In genomic region chr7:137987563-137987962, GRCh38 we compare ENCODE assay signal across 16 cellular contexts. TPM values are rescaled to one million over a fixed set of nuclear protein-coding genes. Genes with fewer than 3 reads are reported as not detected.
DNase-seq lines count a peak whose midpoint lies in the region; ATAC-seq, FAIRE-seq and TF ChIP-seq lines count a peak whose summit lies in the region.
"Had no signal": no experiment of that assay in that cellular context is flagged by ENCODE, and none has a peak within 500 bp of the region (broad histone marks: within the 10 kb centered on the region; RNA-seq: fewer than 3 reads in every experiment).

No MANE protein-coding gene starts in this region.

- TF ChIP-seq EP300 in HepG2 (IDR thresholded peaks at IDR 0.05; ENCODE audit: low read depth in 2 of 2, low read length in 2 of 2) (no peak), HepG2 (CRISPR knock-in tag; IDR thresholded peaks at IDR 0.05; ENCODE audit: borderline replicate concordance) (no peak)

- peaks cover 97% of the 10 kb centered on the region for H3K79me2 ChIP-seq in HepG2 (ENCODE audit: insufficient read depth, low read length)

- no peak for FAIRE-seq in HepG2 (lab: Jason Lieb, UNC)
- FAIRE-seq: bronchial epithelial cell had no signal

- H3K27me3 ChIP-seq in HepG2 (ENCODE audit: control insufficient read depth in 1 of 2, insufficient read depth in 2 of 2, low read length in 2 of 2) (no peaks in the 10 kb centered on the region), right lobe of liver (no peaks in the 10 kb centered on the region), esophagus squamous epithelium (no peaks in the 10 kb centered on the region), gastrocnemius medialis (no peaks in the 10 kb centered on the region)

- TF ChIP-seq POLR2A in HepG2 (IDR thresholded peaks at IDR 0.05; ENCODE audit: insufficient read depth in 1 of 2, low read depth in 2 of 2, low read length in 2 of 2) (no peak), right lobe of liver (IDR thresholded peaks at IDR 0.05) (no peak), esophagus squamous epithelium (IDR thresholded peaks at IDR 0.05) (no peak), gastrocnemius medialis (IDR thresholded peaks at IDR 0.05) (no peak)

- TF ChIP-seq RAD21 in HepG2 (CRISPR knock-in tag; IDR thresholded peaks at IDR 0.05) = no peak

- DNase-seq in HepG2 (ENCODE audit: low spot score) = no peak
- DNase-seq in right lobe of liver = no peak
- no peak for DNase-seq in esophagus squamous epithelium (lab: John Stamatoyannopoulos, UW)
- DNase-seq in gastrocnemius medialis = no peak
- no peak for DNase-seq in C1 segment of cervical spinal cord (lab: John Stamatoyannopoulos, UW)
- no peak for DNase-seq in SK-N-DZ (ENCODE audit: low spot score)
- DNase-seq: activated B cell treated with CpG ODN at 0.5 μM for 24 hours; GOT3; islet precursor cell; KBM-7; mucosa of descending colon; NCI-H345; stimulated activated CD8-positive, alpha-beta memory T cell treated with anti-CD3 and anti-CD28 coated beads, Interleukin-4, amount 100 ng/mL, for 48 hours had no signal

- no peak overlapping the region for H3K4me3 ChIP-seq in HepG2 (replicated peaks in 1 of 3; ENCODE audit: insufficient read depth in 1 of 3, low read depth in 2 of 3, low read length in 3 of 3)
- no peak overlapping the region for H3K4me3 ChIP-seq in right lobe of liver
- no peak overlapping the region for H3K4me3 ChIP-seq in esophagus squamous epithelium
- H3K4me3 ChIP-seq in gastrocnemius medialis = no peak overlapping the region
- H3K4me3 ChIP-seq: mucosa of descending colon had no signal

- H3K27ac ChIP-seq in HepG2 (ENCODE audit: extremely low read length, insufficient read depth, low read length) = peak overlapping the region; percentile 59
- no peak overlapping the region for H3K27ac ChIP-seq in right lobe of liver
- H3K27ac ChIP-seq in esophagus squamous epithelium = peak overlapping the region in 3 of 4 donors; percentile 70 to 83 (median 81)
- peak overlapping the region; percentile 13 to 69 (median 56) for H3K27ac ChIP-seq in gastrocnemius medialis

- intact Hi-C loops in HepG2 (cut with micrococcal nuclease; ENCODE audit: unreplicated experiment) (no loop called here), right lobe of liver (cut with DNase I) (no loop called here), esophagus squamous epithelium (cut with DNase I) (no loop called here), gastrocnemius medialis (cut with DNase I; ENCODE audit: low total_unique reads) (no loop called here)

- H3K9me3 ChIP-seq in HepG2 (ENCODE audit: low read length) (peaks cover 4% of the 10 kb centered on the region; the same call in 1 of the 2 replicates), right lobe of liver (no peaks in the 10 kb centered on the region), esophagus squamous epithelium (peaks cover 0 to 4% (median 0%) of the 10 kb centered on the region in 3 donors), gastrocnemius medialis (no peaks in the 10 kb centered on the region)
- H3K9me3 ChIP-seq: mucosa of descending colon had no signal

- BruUV-seq in HepG2 (replicated peaks; lab: Mats Ljungman, UMichigan) = no TSS peak

- peaks cover 6% of the 10 kb centered on the region for H4K20me1 ChIP-seq in HepG2 (ENCODE audit: insufficient read depth, low read length)

- TF ChIP-seq CTCF in HepG2 (CRISPR knock-in tag; IDR thresholded peaks at IDR 0.05) = no peak
- TF ChIP-seq CTCF in right lobe of liver (IDR thresholded peaks at IDR 0.05) = no peak
- TF ChIP-seq CTCF in esophagus squamous epithelium (IDR thresholded peaks at IDR 0.05) = no peak
- TF ChIP-seq CTCF in gastrocnemius medialis (IDR thresholded peaks at IDR 0.05 in 4 of 5, conservative IDR thresholded peaks at IDR 0.05 in 1 of 5) = no peak

- POLR2A ChIA-PET in HepG2 (lab: Yijun Ruan, JAX) = interaction anchor here (1.4 to 2.6 kb wide), 2 partner anchors 14 to 39 kb away, joined by 7 to 14 read pairs; partner anchors contain the start of gene CREB3L2

- peaks cover 100% of the 10 kb centered on the region for H3K4me1 ChIP-seq in HepG2 (ENCODE audit: insufficient read depth, low read length)
- peaks cover 0 to 36% (median 19%) of the 10 kb centered on the region in 4 donors for H3K4me1 ChIP-seq in right lobe of liver
- H3K4me1 ChIP-seq in esophagus squamous epithelium = peaks cover 20 to 90% (median 59%) of the 10 kb centered on the region in 3 donors
- peaks cover 41 to 80% of the 10 kb centered on the region in 2 donors for H3K4me1 ChIP-seq in gastrocnemius medialis

- ATAC-seq in HepG2 (no peak), right lobe of liver (no peak), gastrocnemius medialis (no peak), GM19328 (IDR thresholded peaks at IDR 0.05; ENCODE audit: unreplicated experiment) (no peak), GM21423 (IDR thresholded peaks at IDR 0.05; ENCODE audit: unreplicated experiment) (no peak)

- peaks cover 4 to 16% of the 10 kb centered on the region in 2 experiments for H3K36me3 ChIP-seq in HepG2 (replicated peaks in 1 of 2; ENCODE audit: control insufficient read depth in 1 of 2, insufficient read depth in 2 of 2, low read length in 2 of 2)
- no peaks in the 10 kb centered on the region for H3K36me3 ChIP-seq in right lobe of liver
- no peaks in the 10 kb centered on the region for H3K36me3 ChIP-seq in esophagus squamous epithelium
- no peaks in the 10 kb centered on the region for H3K36me3 ChIP-seq in gastrocnemius medialis

- in situ Hi-C loops in HepG2 (cut with HindIII; ENCODE audit: extremely low pct_ligation_motif_present, low pct_unique_long_range_greater_than_20kb) = no loop called here
- in situ Hi-C loops in gastrocnemius medialis (cut with MboI; ENCODE audit: low sequenced_read_pairs in 4 of 4) = no loop called here

- CTCF ChIA-PET in HepG2 (lab: Yijun Ruan, JAX; ENCODE audit: low intra/inter-chr PET ratio, low total read pairs) = no interaction called here

- WGBS in HepG2 (ENCODE audit: low lambda C conversion rate) = 85% methylated on average over 5 of the region's 5 CpGs
- WGBS in right lobe of liver (ENCODE audit: insufficient coverage, low coverage, low lambda C conversion rate, missing lambda C conversion rate) = 80% methylated on average over 5 of the region's 5 CpGs
- WGBS in esophagus squamous epithelium, 2 donors = 78 to 82% methylated on average over 4 to 5 of the region's 5 CpGs

- H3K9ac ChIP-seq in HepG2 (ENCODE audit: insufficient read depth, low read depth, low read length) = no peak overlapping the region

- no peak overlapping the region for H2AFZ ChIP-seq in HepG2 (ENCODE audit: low read length)

- H3K4me2 ChIP-seq in HepG2 (ENCODE audit: low read depth, low read length) = peak overlapping the region; percentile 65

TF ChIP-seq in HepG2, 621 proteins besides CTCF, POLR2A, EP300 and RAD21 (continues in another document):
- no peak for TF ChIP-seq ZFAT (CRISPR knock-in tag; conservative IDR thresholded peaks at IDR 0.05)
- TF ChIP-seq, protein P1, sequence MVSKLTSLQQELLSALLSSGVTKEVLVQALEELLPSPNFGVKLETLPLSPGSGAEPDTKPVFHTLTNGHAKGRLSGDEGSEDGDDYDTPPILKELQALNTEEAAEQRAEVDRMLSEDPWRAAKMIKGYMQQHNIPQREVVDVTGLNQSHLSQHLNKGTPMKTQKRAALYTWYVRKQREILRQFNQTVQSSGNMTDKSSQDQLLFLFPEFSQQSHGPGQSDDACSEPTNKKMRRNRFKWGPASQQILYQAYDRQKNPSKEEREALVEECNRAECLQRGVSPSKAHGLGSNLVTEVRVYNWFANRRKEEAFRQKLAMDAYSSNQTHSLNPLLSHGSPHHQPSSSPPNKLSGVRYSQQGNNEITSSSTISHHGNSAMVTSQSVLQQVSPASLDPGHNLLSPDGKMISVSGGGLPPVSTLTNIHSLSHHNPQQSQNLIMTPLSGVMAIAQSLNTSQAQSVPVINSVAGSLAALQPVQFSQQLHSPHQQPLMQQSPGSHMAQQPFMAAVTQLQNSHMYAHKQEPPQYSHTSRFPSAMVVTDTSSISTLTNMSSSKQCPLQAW (CRISPR knock-in tag; IDR thresholded peaks at IDR 0.05) = 0 out of 2 replicates have a peak, but pooled peaks have one; percentile 0

RNA-seq across cellular contexts. Expression of gene CREB3L2, which starts 14.3 kb away (rescaled TPM):
- 22.1 and 26.6 TPM in 2 replicates for total RNA-seq in HepG2 (2016; rRNA removed; fragmentation: Illumina TruSeq; extraction: Trizol)
- 6.5 and 8.8 TPM in 2 replicates for total RNA-seq in HepG2 (2016; cell fraction: cytosol; rRNA removed; fragmentation: Illumina TruSeq; extraction: Trizol; ENCODE audit: low read depth)
- total RNA-seq in HepG2 (2016; cell fraction: insoluble cytoplasmic fraction; rRNA removed; fragmentation: Illumina TruSeq; extraction: Trizol) = 21.4 and 26.4 TPM in 2 replicates
- 14.1 and 14.5 TPM in 2 replicates for total RNA-seq in HepG2 (2016; cell fraction: membrane; rRNA removed; fragmentation: Illumina TruSeq; extraction: Trizol)
- total RNA-seq in HepG2 (2016; cell fraction: nucleus; rRNA removed; fragmentation: Illumina TruSeq; extraction: Trizol) = 53.5 and 54.7 TPM in 2 replicates
- polyA plus RNA-seq in HepG2 (2011; rRNA removed) = 39.0 and 41.1 TPM in 2 replicates
- 26.0 and 30.9 TPM in 2 replicates for polyA plus RNA-seq in HepG2 (2011; cell fraction: cytosol; rRNA removed)
- polyA plus RNA-seq in HepG2 (2011; cell fraction: nucleus; rRNA removed) = 36.5 and 47.2 TPM in 2 replicates
- 22.8 and 35.4 TPM in 2 replicates for polyA plus RNA-seq in HepG2 (2012)
- polyA plus RNA-seq in HepG2 (2016; cell fraction: cytosol; fragmentation: Illumina TruSeq; extraction: Trizol; ENCODE audit: low read depth) = 2.4 and 2.7 TPM in 2 replicates
- polyA plus RNA-seq in HepG2 (2016; cell fraction: insoluble cytoplasmic fraction; fragmentation: Illumina TruSeq; extraction: Trizol; ENCODE audit: low read depth) = 31.2 and 35.1 TPM in 2 replicates
- 5.9 and 6.4 TPM in 2 replicates for polyA plus RNA-seq in HepG2 (2016; cell fraction: membrane; fragmentation: Illumina TruSeq; extraction: Trizol; ENCODE audit: low read depth)
- polyA plus RNA-seq in HepG2 (2016; cell fraction: nucleus; fragmentation: Illumina TruSeq; extraction: Trizol; ENCODE audit: insufficient read depth, low read depth) = 43.3 and 43.6 TPM in 2 replicates
- 32.8 and 173 TPM in 2 replicates for polyA minus RNA-seq in HepG2 (2011; rRNA and poly(A)+ RNA removed; ENCODE audit: low replicate concordance)
- 58.1 and 61.3 TPM in 2 replicates for polyA minus RNA-seq in HepG2 (2011; cell fraction: cytosol; rRNA and poly(A)+ RNA removed)
- 95.2 and 100 TPM in 2 replicates for polyA minus RNA-seq in HepG2 (2011; cell fraction: nucleus; rRNA and poly(A)+ RNA removed)
- total RNA-seq in right lobe of liver = 10 to 100 TPM; 11.5 to 29.9 (median 18.2) TPM
- total RNA-seq in esophagus squamous epithelium = 10 to 100 TPM; 14.9 to 21.9 (median 17.3) TPM
- 10 to 100 TPM in 1 of 4 donors, 1 to 10 TPM in 3; 2.8 to 12.0 (median 5.4) TPM for total RNA-seq in gastrocnemius medialis
- polyA plus RNA-seq in SK-N-DZ (2014; cell fraction: cytosol; rRNA removed) = 3.4 and 3.5 TPM in 2 replicates
- polyA plus RNA-seq in SK-N-DZ (2014; cell fraction: nucleus; rRNA removed) = 1.2 and 2.0 TPM in 2 replicates

Comparison
In these comparisons a context has a peak if more than half of its experiments do, and no peak if none do; other contexts are left out.
1. H3K27ac ChIP-seq: peak in HepG2 (single experiment), esophagus squamous epithelium (3 of 4) and gastrocnemius medialis (4 of 4); none in right lobe of liver (0 of 3).